Comparison of ENCODE assay signal across 1 cellular context in genomic region chr2:48417843-48418838, GRCh38.
TF ChIP-seq lines count a peak whose summit lies in the region.

No MANE protein-coding gene starts in this region.

TF ChIP-seq in HepG2, 621 proteins besides CTCF, POLR2A, EP300 and RAD21 (continued from another document and continues in another):
- peak; percentile 73; the same call in 1 of the 2 replicates for TF ChIP-seq HNF4G (IDR thresholded peaks at IDR 0.05; ENCODE audit: borderline replicate concordance, low read depth, low read length)
- peak; percentile 82; the same call in 1 of the 2 replicates for TF ChIP-seq HNF4G (CRISPR knock-in tag; IDR thresholded peaks at IDR 0.05; ENCODE audit: borderline replicate concordance, low read depth)
- no peak for TF ChIP-seq ATF2 (CRISPR knock-in tag; IDR thresholded peaks at IDR 0.05)
- peak; percentile 41; the same call in 1 of the 2 replicates for TF ChIP-seq MIER3 (CRISPR knock-in tag; IDR thresholded peaks at IDR 0.05; ENCODE audit: borderline replicate concordance)
- TF ChIP-seq ZNF546 (CRISPR knock-in tag; conservative IDR thresholded peaks at IDR 0.05): 0 out of 2 replicates have a peak, but pooled peaks have one; percentile 59
- TF ChIP-seq ESRRA (CRISPR knock-in tag; IDR thresholded peaks at IDR 0.05; ENCODE audit: low read depth): peak; percentile 97
- TF ChIP-seq TAF1 (CRISPR knock-in tag; IDR thresholded peaks at IDR 0.05): no peak
- TF ChIP-seq BORCS8-MEF2B (CRISPR knock-in tag; IDR thresholded peaks at IDR 0.05): 0 out of 2 replicates have a peak, but pooled peaks have one; percentile 6
- no peak for TF ChIP-seq ATAD3A (CRISPR knock-in tag; IDR thresholded peaks at IDR 0.05)
- TF ChIP-seq PRDM15 (CRISPR knock-in tag; IDR thresholded peaks at IDR 0.05): 0 out of 2 replicates have a peak, but pooled peaks have one; percentile 27
- TF ChIP-seq ZNF317 (CRISPR knock-in tag; IDR thresholded peaks at IDR 0.05): 0 out of 2 replicates have a peak, but pooled peaks have one; percentile 40
- TF ChIP-seq ZSCAN5A (CRISPR knock-in tag; IDR thresholded peaks at IDR 0.05; ENCODE audit: borderline replicate concordance): no peak
- TF ChIP-seq TERF1 (CRISPR knock-in tag; IDR thresholded peaks at IDR 0.05): no peak
- no peak; the same call in 1 of the 2 replicates for TF ChIP-seq ZNF609 (CRISPR knock-in tag; IDR thresholded peaks at IDR 0.05; ENCODE audit: borderline replicate concordance)
- TF ChIP-seq ZNF225 (CRISPR knock-in tag; IDR thresholded peaks at IDR 0.05): no peak
- TF ChIP-seq ZNF615 (CRISPR knock-in tag; IDR thresholded peaks at IDR 0.05; ENCODE audit: borderline replicate concordance): no peak
- TF ChIP-seq ZNF253 (CRISPR knock-in tag; IDR thresholded peaks at IDR 0.05; ENCODE audit: borderline replicate concordance): no peak
- TF ChIP-seq PATZ1 (CRISPR knock-in tag; IDR thresholded peaks at IDR 0.05): peak; percentile 37; the same call in 1 of the 2 replicates
- TF ChIP-seq SKI (IDR thresholded peaks at IDR 0.05; ENCODE audit: partially characterized antibody): peak; percentile 65
- no peak for TF ChIP-seq ZNF10 (CRISPR knock-in tag; IDR thresholded peaks at IDR 0.05; ENCODE audit: borderline replicate concordance, low read depth)
- no peak; the same call in 1 of the 2 replicates for TF ChIP-seq STAG1 (CRISPR knock-in tag; IDR thresholded peaks at IDR 0.05)
- TF ChIP-seq AHDC1 (CRISPR knock-in tag; IDR thresholded peaks at IDR 0.05; ENCODE audit: borderline replicate concordance): peak; percentile 76; the same call in 1 of the 2 replicates
- no peak for TF ChIP-seq ZNF605 (CRISPR knock-in tag; IDR thresholded peaks at IDR 0.05)
- no peak for TF ChIP-seq DR1 (CRISPR knock-in tag; IDR thresholded peaks at IDR 0.05)
- TF ChIP-seq SOX5 (CRISPR knock-in tag; IDR thresholded peaks at IDR 0.05; ENCODE audit: borderline replicate concordance): 0 out of 2 replicates have a peak, but pooled peaks have one; percentile 26
- no peak for TF ChIP-seq ADNP (CRISPR knock-in tag; IDR thresholded peaks at IDR 0.05)
- TF ChIP-seq SKIL (CRISPR knock-in tag; IDR thresholded peaks at IDR 0.05; ENCODE audit: borderline replicate concordance): peak; percentile 86
- no peak for TF ChIP-seq NR3C1 (CRISPR knock-in tag; IDR thresholded peaks at IDR 0.05)
- no peak for TF ChIP-seq ZNF678 (CRISPR knock-in tag; IDR thresholded peaks at IDR 0.05)
- no peak for TF ChIP-seq TARDBP (CRISPR knock-in tag; IDR thresholded peaks at IDR 0.05)
- peak; percentile 51; the same call in 1 of the 2 replicates for TF ChIP-seq SAP130 (CRISPR knock-in tag; IDR thresholded peaks at IDR 0.05; ENCODE audit: low read depth)
- TF ChIP-seq SALL1 (CRISPR knock-in tag; IDR thresholded peaks at IDR 0.05): peak; percentile 85
- no peak for TF ChIP-seq ZSCAN22 (CRISPR knock-in tag; IDR thresholded peaks at IDR 0.05)
- 0 out of 2 replicates have a peak, but pooled peaks have one; percentile 42 for TF ChIP-seq MAX (IDR thresholded peaks at IDR 0.05)
